8 cellular contexts compared by ENCODE assay signal in the genomic region with DNA sequence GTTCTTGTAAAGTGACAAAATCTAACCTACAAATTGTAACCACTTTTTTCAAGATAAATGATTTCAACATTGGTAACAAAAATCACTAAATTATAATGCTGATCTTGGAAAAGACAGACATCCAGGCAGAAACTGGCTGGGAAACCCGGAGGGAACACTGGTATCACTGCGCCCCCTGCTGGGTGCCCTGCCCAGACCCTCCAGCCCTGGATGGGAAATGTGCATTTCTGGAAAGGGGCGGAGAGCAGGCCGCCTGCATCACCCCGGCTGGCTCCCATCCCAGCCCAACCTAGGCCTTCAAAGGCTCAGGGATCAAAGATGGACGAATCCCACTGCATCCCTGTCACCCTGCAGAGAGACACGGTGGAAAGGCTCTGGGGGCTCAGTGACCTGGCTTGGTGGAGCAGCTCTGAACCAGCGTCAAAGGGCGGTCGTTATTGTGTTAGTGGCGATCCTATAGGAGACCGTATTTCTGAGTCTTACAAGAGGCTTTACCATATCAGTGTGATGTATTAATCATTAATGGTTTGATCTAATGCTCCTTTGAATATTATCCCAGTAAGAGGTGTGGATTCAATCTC. TPM values are rescaled to one million over a fixed set of nuclear protein-coding genes. Genes with fewer than 3 reads are reported as not detected.
A peak's percentile ranks its signal among the peaks of the same experiment; 100 is the strongest.
DNase-seq lines count a peak whose midpoint lies in the region; ATAC-seq and TF ChIP-seq lines count a peak whose summit lies in the region.

No MANE protein-coding gene starts in this region.

- no peak overlapping the region for H3K4me3 ChIP-seq in colonic mucosa

- no peaks in the 10 kb centered on the region for H3K4me1 ChIP-seq in colonic mucosa

- no peaks in the 10 kb centered on the region for H3K9me3 ChIP-seq in colonic mucosa

- peaks cover 5% of the 10 kb centered on the region for H3K4me1 Mint-ChIP-seq in activated B cell treated with CpG ODN at 0.5 μM for 24 hours

- no peak overlapping the region for H3K9ac ChIP-seq in colonic mucosa (ENCODE audit: low read depth in 2 of 2, low read length in 2 of 2)

- peak; percentile 50 for ATAC-seq in activated B cell treated with CpG ODN at 0.5 μM for 24 hours (ENCODE audit: low read depth)
- peak; percentile 98 for ATAC-seq in left lobe of liver

- H3K36me3 ChIP-seq in colonic mucosa = no peaks in the 10 kb centered on the region

- POLR2A ChIA-PET in activated B cell treated with CpG ODN at 0.5 μM for 24 hours (lab: Charles Lee) = no interaction called here

- no peaks in the 10 kb centered on the region for H3K27me3 ChIP-seq in colonic mucosa

- intact Hi-C loops in activated B cell treated with CpG ODN at 0.5 μM for 24 hours (cut with micrococcal nuclease) (loop anchor here (1.0 to 2.0 kb wide), 3 partner anchors 161 to 598 kb away; no protein-coding TSS in a partner anchor), colonic mucosa (cut with DNase I) (loop anchor here (5.0 kb wide), 3 partner anchors 136 to 221 kb away; a partner anchor contains a TSS)

- H3K27ac ChIP-seq in colonic mucosa = no peak overlapping the region

- H3K9me3 Mint-ChIP-seq in activated B cell treated with CpG ODN at 0.5 μM for 24 hours = no peaks in the 10 kb centered on the region

- peaks cover 64% of the 10 kb centered on the region for H3K36me3 Mint-ChIP-seq in activated B cell treated with CpG ODN at 0.5 μM for 24 hours (ENCODE audit: low read depth)

- H3K27ac Mint-ChIP-seq in activated B cell treated with CpG ODN at 0.5 μM for 24 hours = no peak overlapping the region

- CTCF ChIA-PET in activated B cell treated with CpG ODN at 0.5 μM for 24 hours (lab: Charles Lee) = interaction anchor here (0.6 to 2.7 kb wide), 9 partner anchors 8 to 601 kb away, joined by 3 to 17 read pairs (median 5); no protein-coding TSS in a partner anchor

- H3K27me3 Mint-ChIP-seq in activated B cell treated with CpG ODN at 0.5 μM for 24 hours = no peaks in the 10 kb centered on the region

- H3K4me3 Mint-ChIP-seq in activated B cell treated with CpG ODN at 0.5 μM for 24 hours = no peak overlapping the region

- TF ChIP-seq CTCF in activated B cell treated with CpG ODN at 0.5 μM for 24 hours (IDR thresholded peaks at IDR 0.05) (peak; percentile 39), colonic mucosa (IDR thresholded peaks at IDR 0.05) (peak; percentile 83)

- DNase-seq in SIG-M5 treated with dmso at 0.1 percent for 504 hours (lab: John Stamatoyannopoulos, UW; ENCODE audit: unreplicated experiment) = peak; percentile 14
- no peak for DNase-seq in SIG-M5 (lab: John Stamatoyannopoulos, UW)
- DNase-seq in NCI-H1930 (lab: John Stamatoyannopoulos, UW) = peak; percentile 2 to 53
- peak; percentile 50 for DNase-seq in activated B cell treated with CpG ODN at 0.5 μM for 24 hours
- DNase-seq in colonic mucosa = peak; percentile 77
- peak; percentile 83 for DNase-seq in left lobe of liver (ENCODE audit: low spot score)
- DNase-seq in stimulated activated CD4-positive, alpha-beta T cell treated with anti-CD3 and anti-CD28 coated beads, Interleukin-4, amount 100 ng/mL, for 4 hours = peak; percentile 17 to 58
- no peak for DNase-seq in NCI-H774 (lab: John Stamatoyannopoulos, UW)

RNA-seq across cellular contexts. Expression of a gene that starts 37.3 kb away (rescaled TPM):
- total RNA-seq in activated B cell treated with CpG ODN at 0.5 μM for 24 hours (17.1 and 20.6 TPM in 2 replicates), colonic mucosa (10 to 100 TPM; 19.9 to 26.1 TPM), left lobe of liver (21.3 TPM)

RNA-seq across cellular contexts. Expression of a gene that starts 37.3 kb away (rescaled TPM):
- 29.3 and 33.8 TPM in 2 replicates for total RNA-seq in activated B cell treated with CpG ODN at 0.5 μM for 24 hours
- 10 to 100 TPM; 10.3 to 15.6 TPM for total RNA-seq in colonic mucosa
- 11.6 TPM for total RNA-seq in left lobe of liver

Comparison
In these comparisons a context has a peak if more than half of its experiments do, and no peak if none do; other contexts are left out.
1. DNase-seq: peak in SIG-M5 treated with dmso at 0.1 percent for 504 hours (single experiment), NCI-H1930 (2 of 2), activated B cell treated with CpG ODN at 0.5 μM for 24 hours (single experiment), colonic mucosa (single experiment), left lobe of liver (single experiment) and stimulated activated CD4-positive, alpha-beta T cell treated with anti-CD3 and anti-CD28 coated beads, Interleukin-4, amount 100 ng/mL, for 4 hours (2 of 2); none in SIG-M5 (single experiment) and NCI-H774 (single experiment).